Comparison of ENCODE assay signal across 28 cellular contexts in genomic region chr11:16867097-16867496, GRCh38.
"Had no signal": no experiment of that assay in that cellular context is flagged by ENCODE, and none has a peak within 500 bp of the region (broad histone marks: within the 10 kb centered on the region; RNA-seq: fewer than 3 reads in every experiment).

No MANE protein-coding gene starts in this region.

- ATAC-seq: left ventricle myocardium superior; naive thymus-derived CD4-positive, alpha-beta T cell; stimulated activated naive B cell treated with anti-CD40 and anti-IgM and Interleukin-4, amounts not matched to agents 10 μg/mL and 1 μg/mL and 100 μg/mL, for 72 hours had no signal

- H3K36me3 ChIP-seq: cardiac muscle cell, colonic mucosa, thyroid gland had no signal

- H3K4me3 ChIP-seq: cardiac muscle cell, colonic mucosa, sigmoid colon, smooth muscle cell, stomach, thyroid gland had no signal

- DNase-seq: activated CD4-positive, alpha-beta memory T cell treated with anti-CD3 and anti-CD28 coated beads for 36 hours; activated CD4-positive, alpha-beta T cell treated with anti-CD3 and anti-CD28 coated beads, Interleukin-2, amount 10 ng/mL, durations not matched to agents 24 days and 14 days; activated CD4-positive, CD25-positive, alpha-beta regulatory T cell treated with anti-CD3 and anti-CD28 coated beads, Interleukin-2, amount 50 U/mL, for 72 hours; activated CD8-positive, alpha-beta memory T cell treated with anti-CD3 and anti-CD28 coated beads, Interleukin-2, amount 50 U/mL, for 48 hours; activated T-cell treated with anti-CD3 and anti-CD28 coated beads, Interleukin-2, amount 50 U/mL, for 24 hours; anterior cingulate cortex; cerebellar nuclear complex; colonic mucosa; effector CD8-positive, alpha-beta T cell; foreskin fibroblast; left ventricle myocardium superior; naive thymus-derived CD4-positive, alpha-beta T cell; occipital lobe; retina; sigmoid colon; stimulated activated CD4-positive, alpha-beta T cell treated with anti-CD3 and anti-CD28 coated beads, Interleukin-1b, Interleukin-23, amount 100 ng/mL, for 48 hours; stimulated activated CD4-positive, alpha-beta T cell treated with anti-CD3 and anti-CD28 coated beads, Interleukin-4, amount 100 ng/mL, for 4 hours; stimulated activated CD8-positive, alpha-beta memory T cell treated with anti-CD3 and anti-CD28 coated beads, Interleukin-4, amount 100 ng/mL, for 48 hours; stimulated activated naive B cell treated with anti-CD40 and anti-IgM and Interleukin-4, amounts not matched to agents 10 μg/mL and 1 μg/mL and 100 μg/mL, for 72 hours; stomach; T-helper 2 cell; thyroid gland had no signal

- H3K27me3 ChIP-seq: cardiac muscle cell, colonic mucosa, sigmoid colon, stomach, thyroid gland had no signal

- H3K27ac ChIP-seq: cardiac muscle cell, colonic mucosa, sigmoid colon, stomach, thyroid gland had no signal

- H3K9me3 ChIP-seq: colonic mucosa, sigmoid colon, stomach, thyroid gland had no signal

- H3K4me3 Mint-ChIP-seq: activated CD4-positive, alpha-beta memory T cell treated with anti-CD3 and anti-CD28 coated beads for 36 hours; activated CD4-positive, alpha-beta T cell treated with anti-CD3 and anti-CD28 coated beads, Interleukin-2, amount 10 ng/mL, durations not matched to agents 24 days and 14 days; activated naive CD8-positive, alpha-beta T cell; activated T-cell treated with anti-CD3 and anti-CD28 coated beads, Interleukin-2, amount 50 U/mL, for 24 hours; mesothelial cell of epicardium; naive thymus-derived CD4-positive, alpha-beta T cell; neural crest cell; stimulated activated naive B cell treated with anti-CD40 and anti-IgM and Interleukin-4, amounts not matched to agents 10 μg/mL and 1 μg/mL and 100 μg/mL, for 72 hours had no signal

- H3K27ac Mint-ChIP-seq: activated CD4-positive, alpha-beta memory T cell treated with anti-CD3 and anti-CD28 coated beads for 36 hours; activated CD4-positive, alpha-beta T cell treated with anti-CD3 and anti-CD28 coated beads, Interleukin-2, amount 10 ng/mL, durations not matched to agents 24 days and 14 days; activated naive CD8-positive, alpha-beta T cell; activated T-cell treated with anti-CD3 and anti-CD28 coated beads, Interleukin-2, amount 50 U/mL, for 24 hours; mesothelial cell of epicardium; naive thymus-derived CD4-positive, alpha-beta T cell; stimulated activated naive B cell treated with anti-CD40 and anti-IgM and Interleukin-4, amounts not matched to agents 10 μg/mL and 1 μg/mL and 100 μg/mL, for 72 hours had no signal

- H3K9me3 Mint-ChIP-seq: mesothelial cell of epicardium, neural crest cell had no signal

- H3K36me3 Mint-ChIP-seq: activated naive CD8-positive, alpha-beta T cell had no signal

- H3K27me3 Mint-ChIP-seq: activated CD4-positive, alpha-beta memory T cell treated with anti-CD3 and anti-CD28 coated beads for 36 hours; activated CD4-positive, alpha-beta T cell treated with anti-CD3 and anti-CD28 coated beads, Interleukin-2, amount 10 ng/mL, durations not matched to agents 24 days and 14 days; activated naive CD8-positive, alpha-beta T cell had no signal

- FAIRE-seq: islet of Langerhans had no signal

- H3K4me1 ChIP-seq: colonic mucosa, thyroid gland had no signal
